In genomic region chr13:63706751-63707150, GRCh38 we compare ENCODE assay signal across 26 cellular contexts.
"Had no signal": no experiment of that assay in that cellular context is flagged by ENCODE, and none has a peak within 500 bp of the region (broad histone marks: within the 10 kb centered on the region; RNA-seq: fewer than 3 reads in every experiment).

No MANE protein-coding gene starts in this region.

- ATAC-seq: activated CD4-positive, alpha-beta T cell treated with anti-CD3 and anti-CD28 coated beads for 36 hours; activated CD4-positive, CD25-positive, alpha-beta regulatory T cell treated with anti-CD3 and anti-CD28 coated beads, Interleukin-2, amount 50 U/mL, for 24 hours; activated naive CD8-positive, alpha-beta T cell treated with anti-CD3 and anti-CD28 coated beads, Interleukin-2, amount 50 U/mL, for 24 hours; activated T-cell treated with anti-CD3 and anti-CD28 coated beads, Interleukin-2, amount 50 U/mL, for 4 hours; Right ventricle myocardium inferior; WTC11 had no signal

- FAIRE-seq: RCC 7860, TTC549 had no signal

- DNase-seq: activated CD4-positive, alpha-beta memory T cell treated with anti-CD3 and anti-CD28 coated beads for 36 hours; activated CD4-positive, alpha-beta T cell treated with anti-CD3 and anti-CD28 coated beads for 36 hours; activated CD4-positive, alpha-beta T cell treated with anti-CD3 and anti-CD28 coated beads, Interleukin-2, amount 50 U/mL, for 1 hour; activated CD8-positive, alpha-beta memory T cell treated with anti-CD3 and anti-CD28 coated beads, Interleukin-2, amount 50 U/mL, for 4 hours; activated naive CD4-positive, alpha-beta T cell treated with anti-CD3 and anti-CD28 coated beads, Interleukin-2, amount 10 ng/mL, durations not matched to agents 7 days and 5 days; activated naive CD8-positive, alpha-beta T cell treated with anti-CD3 and anti-CD28 coated beads, Interleukin-2, amount 50 U/mL, for 24 hours; activated T-cell treated with anti-CD3 and anti-CD28 coated beads for 4 hours; activated T-cell treated with anti-CD3 and anti-CD28 coated beads, Interleukin-2, amount 50 U/mL, for 4 hours; anterior cingulate cortex; central memory CD4-positive, alpha-beta T cell; NCI-H1092 treated with DMSO at 0.1 percent for 48 hours; NCI-H146; NCI-H187; NCI-H2029 treated with DMSO at 0.1 percent for 48 hours; NCI-H2107; NCI-H226; NCI-H446 treated with DMSO at 0.1 percent for 48 hours; NCI-H524; NK-92 treated with Interleukin-12 subunit alpha and Interleukin-12 subunit beta, amount 100 ng/mL, for 24 hours; PC-9; SIG-M5 had no signal
